18 cellular contexts compared by ENCODE assay signal in genomic region chr14:105347587-105347968, GRCh38. TPM values are rescaled to one million over a fixed set of nuclear protein-coding genes. Genes with fewer than 3 reads are reported as not detected.
DNase-seq lines count a peak whose midpoint lies in the region; ATAC-seq and TF ChIP-seq lines count a peak whose summit lies in the region.
"Had no signal": no experiment of that assay in that cellular context is flagged by ENCODE, and none has a peak within 500 bp of the region (broad histone marks: within the 10 kb centered on the region; RNA-seq: fewer than 3 reads in every experiment).

No MANE protein-coding gene starts in this region.

- H2AFZ ChIP-seq in mesenchymal stem cell (ENCODE audit: low read depth, low read length), result no peak overlapping the region

- H3K27ac ChIP-seq in RWPE1 (peak overlapping the region; percentile 6), mesenchymal stem cell (ENCODE audit: low read length, poor library complexity, severe bottlenecking) (no peak overlapping the region), Peyer's patch (no peak overlapping the region)
- H3K27ac ChIP-seq: BLaER1 treated with 17β-estradiol and CSF1 and Interleukin-3, amounts not matched to agents 10 nM and 100 nM; C4-2B had no signal

- no peak overlapping the region for H3K14ac ChIP-seq in mesenchymal stem cell (ENCODE audit: low read length in 2 of 2)

- H3K27me3 Mint-ChIP-seq in progenitor cell of endocrine pancreas, result no peaks in the 10 kb centered on the region
- H3K27me3 Mint-ChIP-seq in activated CD4-positive, alpha-beta T cell treated with anti-CD3 and anti-CD28 coated beads for 36 hours, result no peaks in the 10 kb centered on the region
- H3K27me3 Mint-ChIP-seq: B cell; CD4-positive, alpha-beta T cell had no signal

- H3K79me1 ChIP-seq in mesenchymal stem cell (replicated peaks; ENCODE audit: low read length, poor library complexity, severe bottlenecking), result peaks cover 40% of the 10 kb centered on the region

- POLR2A ChIA-PET in RWPE1 (lab: Yijun Ruan, JAX; ENCODE audit: low non-redundant PET), result no interaction called here
- POLR2A ChIA-PET in activated CD4-positive, alpha-beta T cell treated with anti-CD3 and anti-CD28 coated beads for 36 hours (lab: Charles Lee), result no interaction called here

- peak overlapping the region; percentile 77 for H3K27ac Mint-ChIP-seq in progenitor cell of endocrine pancreas
- H3K27ac Mint-ChIP-seq in activated CD4-positive, alpha-beta T cell treated with anti-CD3 and anti-CD28 coated beads for 36 hours, result no peak overlapping the region
- H3K27ac Mint-ChIP-seq: B cell; CD4-positive, alpha-beta T cell; CD8-positive, alpha-beta T cell had no signal

- H3K9me3 Mint-ChIP-seq in progenitor cell of endocrine pancreas (ENCODE audit: low read depth), result peaks cover 5% of the 10 kb centered on the region
- peaks cover 4% of the 10 kb centered on the region for H3K9me3 Mint-ChIP-seq in activated CD4-positive, alpha-beta T cell treated with anti-CD3 and anti-CD28 coated beads for 36 hours (ENCODE audit: low read depth)
- H3K9me3 Mint-ChIP-seq: CD4-positive, alpha-beta T cell had no signal

- H3K27me3 ChIP-seq in mesenchymal stem cell (ENCODE audit: control insufficient read depth in 1 of 2, insufficient read depth in 1 of 2, low read length in 2 of 2), result no peaks in the 10 kb centered on the region
- no peaks in the 10 kb centered on the region for H3K27me3 ChIP-seq in Peyer's patch
- H3K27me3 ChIP-seq: BLaER1 treated with 17β-estradiol and CSF1 and Interleukin-3, amounts not matched to agents 10 nM and 100 nM had no signal

- H2BK12ac ChIP-seq in mesenchymal stem cell (ENCODE audit: low read length in 2 of 2), result no peak overlapping the region

- no peak overlapping the region for H2BK5ac ChIP-seq in mesenchymal stem cell (ENCODE audit: low read depth, low read length, poor library complexity, severe bottlenecking)

- H2AK5ac ChIP-seq in mesenchymal stem cell (ENCODE audit: low read length, severe bottlenecking), result no peak overlapping the region

- H3K4me1 Mint-ChIP-seq in progenitor cell of endocrine pancreas (ENCODE audit: low read depth), result peaks cover 2% of the 10 kb centered on the region
- peaks cover 2% of the 10 kb centered on the region for H3K4me1 Mint-ChIP-seq in activated CD4-positive, alpha-beta T cell treated with anti-CD3 and anti-CD28 coated beads for 36 hours

- H3K9me3 ChIP-seq in mesenchymal stem cell (ENCODE audit: control insufficient read depth, low read length), result peaks cover 4% of the 10 kb centered on the region
- no peaks in the 10 kb centered on the region for H3K9me3 ChIP-seq in Peyer's patch
- H3K9me3 ChIP-seq: Caco-2 had no signal

- peaks cover 2 to 26% of the 10 kb centered on the region in 2 experiments for H3K36me3 ChIP-seq in mesenchymal stem cell (ENCODE audit: control insufficient read depth in 1 of 2, insufficient read depth in 2 of 2, low read depth in 1 of 2, low read length in 2 of 2)
- H3K36me3 ChIP-seq in Peyer's patch, result no peaks in the 10 kb centered on the region

- H3K36me3 Mint-ChIP-seq in progenitor cell of endocrine pancreas (ENCODE audit: insufficient read depth), result peaks cover 9% of the 10 kb centered on the region
- no peaks in the 10 kb centered on the region for H3K36me3 Mint-ChIP-seq in activated CD4-positive, alpha-beta T cell treated with anti-CD3 and anti-CD28 coated beads for 36 hours (ENCODE audit: low read depth)

- H4K8ac ChIP-seq in mesenchymal stem cell (ENCODE audit: low read length), result no peak overlapping the region

- H4K91ac ChIP-seq in mesenchymal stem cell (ENCODE audit: low read length), result peak overlapping the region; percentile 16

- no peak for DNase-seq in RWPE1 (ENCODE audit: low spot score)
- DNase-seq in mesenchymal stem cell, result no peak
- DNase-seq in progenitor cell of endocrine pancreas (ENCODE audit: low spot score, unreplicated experiment), result no peak
- DNase-seq in HK-2 (ENCODE audit: unreplicated experiment), result no peak
- DNase-seq in T-helper 2 cell, result no peak
- no peak for DNase-seq in Peyer's patch
- DNase-seq in activated CD4-positive, alpha-beta T cell treated with anti-CD3 and anti-CD28 coated beads for 36 hours, result no peak
- DNase-seq: 8988T; ACHN; Caco-2; Calu3; CD4-positive, alpha-beta T cell; CD8-positive, alpha-beta T cell; DMS79 treated with DMSO at 0.1 percent for 48 hours; GF-D8 had no signal

- no peak for TF ChIP-seq CTCF in RWPE1 (conservative IDR thresholded peaks at IDR 0.05; ENCODE audit: low read depth)
- no peak for TF ChIP-seq CTCF in progenitor cell of endocrine pancreas (IDR thresholded peaks at IDR 0.05; ENCODE audit: unreplicated experiment)
- TF ChIP-seq CTCF in Peyer's patch (IDR thresholded peaks at IDR 0.05), result no peak

- H2BK15ac ChIP-seq in mesenchymal stem cell (ENCODE audit: low read depth, poor library complexity, severe bottlenecking), result no peak overlapping the region

- intact Hi-C loops in activated CD4-positive, alpha-beta T cell treated with anti-CD3 and anti-CD28 coated beads for 36 hours (cut with DNase I, micrococcal nuclease), result no loop called here

- H3K9ac ChIP-seq in mesenchymal stem cell (ENCODE audit: low read length), result no peak overlapping the region

- H3K4me1 ChIP-seq in mesenchymal stem cell (ENCODE audit: control insufficient read depth, insufficient read depth, low read depth, low read length) (peaks cover 13% of the 10 kb centered on the region), Peyer's patch (peaks cover 0 to 3% (median 0%) of the 10 kb centered on the region in 4 donors)
- H3K4me1 ChIP-seq: Caco-2 had no signal

- no peak for TF ChIP-seq POLR2A in Peyer's patch (IDR thresholded peaks at IDR 0.05)

- no peak overlapping the region for H3K18ac ChIP-seq in mesenchymal stem cell (ENCODE audit: low read depth in 1 of 2, low read length in 2 of 2)

- 92% methylated on average over 4 of the region's 8 CpGs for WGBS in mesenchymal stem cell

- no peak overlapping the region for H3K4ac ChIP-seq in mesenchymal stem cell (ENCODE audit: low read depth in 1 of 2, low read length in 2 of 2)

- no peak overlapping the region for H3K23ac ChIP-seq in mesenchymal stem cell (ENCODE audit: low read length in 2 of 2)

- no peak overlapping the region for H2BK120ac ChIP-seq in mesenchymal stem cell (ENCODE audit: low read depth, low read length)

- H3K4me3 Mint-ChIP-seq in progenitor cell of endocrine pancreas (ENCODE audit: low read depth), result no peak overlapping the region
- H3K4me3 Mint-ChIP-seq in activated CD4-positive, alpha-beta T cell treated with anti-CD3 and anti-CD28 coated beads for 36 hours, result no peak overlapping the region
- H3K4me3 Mint-ChIP-seq: B cell; CD4-positive, alpha-beta T cell; CD8-positive, alpha-beta T cell had no signal

- CTCF ChIA-PET in RWPE1 (lab: Yijun Ruan, JAX), result no interaction called here
- CTCF ChIA-PET in activated CD4-positive, alpha-beta T cell treated with anti-CD3 and anti-CD28 coated beads for 36 hours (lab: Charles Lee), result no interaction called here

- no peak overlapping the region for H3K4me2 ChIP-seq in mesenchymal stem cell (ENCODE audit: low read length, poor library complexity, severe bottlenecking)

- H3K4me3 ChIP-seq in mesenchymal stem cell (ENCODE audit: insufficient read depth in 1 of 2, low read depth in 1 of 2, low read length in 2 of 2) (no peak overlapping the region), Peyer's patch (no peak overlapping the region)
- H3K4me3 ChIP-seq: BLaER1 treated with 17β-estradiol and CSF1 and Interleukin-3, amounts not matched to agents 10 nM and 100 nM had no signal

- ATAC-seq in activated CD4-positive, alpha-beta T cell treated with anti-CD3 and anti-CD28 coated beads for 36 hours, result no peak
- ATAC-seq: CD8-positive, alpha-beta T cell had no signal

RNA-seq across cellular contexts. Expression of gene PACS2, which starts 33.0 kb away (rescaled TPM):
- 39.0 TPM for polyA plus RNA-seq in mesenchymal stem cell (2013, experiment 1 of 2)
- polyA plus RNA-seq in mesenchymal stem cell (2013, experiment 2 of 2), result 35.9 TPM
- total RNA-seq in progenitor cell of endocrine pancreas, result 177 and 193 TPM in 2 replicates
- 100 to 1,000 TPM in 3 of 4 donors, 10 to 100 TPM in 1; 77.2 to 158 (median 126) TPM for total RNA-seq in Peyer's patch
- total RNA-seq in activated CD4-positive, alpha-beta T cell treated with anti-CD3 and anti-CD28 coated beads for 36 hours, result 10 to 100 TPM; 30.6 to 32.9 TPM

RNA-seq across cellular contexts. Expression of gene BRF1, which starts 46.8 kb away (rescaled TPM):
- polyA plus RNA-seq in mesenchymal stem cell (2013, experiment 1 of 2), result 11.5 TPM
- polyA plus RNA-seq in mesenchymal stem cell (2013, experiment 2 of 2), result 11.0 TPM
- total RNA-seq in progenitor cell of endocrine pancreas (49.3 and 49.9 TPM in 2 replicates), Peyer's patch (100 to 1,000 TPM in 1 of 4 donors, 10 to 100 TPM in 3; 40.8 to 112 (median 90.3) TPM)
- total RNA-seq in activated CD4-positive, alpha-beta T cell treated with anti-CD3 and anti-CD28 coated beads for 36 hours, result 10 to 100 TPM; 20.0 to 28.1 TPM

RNA-seq across cellular contexts. Expression of gene TEX22, which starts 50.8 kb away (rescaled TPM):
- polyA plus RNA-seq in mesenchymal stem cell (2013, experiment 1 of 2), result 0.06 TPM
- 0.04 TPM for polyA plus RNA-seq in mesenchymal stem cell (2013, experiment 2 of 2)
- total RNA-seq in progenitor cell of endocrine pancreas (2.4 and 3.5 TPM in 2 replicates), Peyer's patch (1 to 10 TPM in 1 of 4 donors, under 1 TPM in 2, not detected in 1; 0.35 to 1.6 (median 0.94) TPM)
- total RNA-seq in activated CD4-positive, alpha-beta T cell treated with anti-CD3 and anti-CD28 coated beads for 36 hours, result 1 to 10 TPM; 1.4 to 2.4 TPM
